8 cellular contexts compared by ENCODE assay signal in genomic region chr7:139916717-139917395, GRCh38.
DNase-seq lines count a peak whose midpoint lies in the region; ATAC-seq and TF ChIP-seq lines count a peak whose summit lies in the region.

No MANE protein-coding gene starts in this region.

- ATAC-seq in GM18511 (IDR thresholded peaks at IDR 0.05; ENCODE audit: unreplicated experiment) (peak; percentile 79), GM21576 (IDR thresholded peaks at IDR 0.05; ENCODE audit: unreplicated experiment) (peak; percentile 66), left lung (no peak)

- DNase-seq in left lung = no peak
- DNase-seq in SKM-1 treated with dmso at 0.1 percent for 144 hours (lab: John Stamatoyannopoulos, UW; ENCODE audit: unreplicated experiment) = no peak
- DNase-seq in hepatic stellate cell (ENCODE audit: low spot score) = no peak
- DNase-seq in EL = no peak
- no peak for DNase-seq in cardiac septum (ENCODE audit: low spot score)

- peak overlapping the region; percentile 1 to 90 (median 60) for H3K27ac Mint-ChIP-seq in IgD-negative memory B cell

- H3K9me3 Mint-ChIP-seq in IgD-negative memory B cell = no peaks in the 10 kb centered on the region

- no peaks in the 10 kb centered on the region for H3K27me3 ChIP-seq in left lung

- no peak overlapping the region for H3K4me3 ChIP-seq in left lung

- H3K27ac ChIP-seq in left lung = peak overlapping the region; percentile 36 to 66

- intact Hi-C loops in left lung (cut with DNase I) = no loop called here
- intact Hi-C loops in cardiac septum (cut with DNase I) = loop anchor here (5.0 kb wide), 1 partner anchor 270 kb away; no protein-coding TSS in a partner anchor

- TF ChIP-seq CTCF in left lung (IDR thresholded peaks at IDR 0.05) = no peak

- H3K27me3 Mint-ChIP-seq in IgD-negative memory B cell = no peaks in the 10 kb centered on the region

- peaks cover 0 to 49% of the 10 kb centered on the region in 2 donors for H3K36me3 ChIP-seq in left lung

- H3K9me3 ChIP-seq in left lung = no peaks in the 10 kb centered on the region

- peaks cover 2% of the 10 kb centered on the region for H3K36me3 Mint-ChIP-seq in IgD-negative memory B cell

- peaks cover 7 to 22% (median 20%) of the 10 kb centered on the region in 3 donors for H3K4me1 Mint-ChIP-seq in IgD-negative memory B cell

- peaks cover 15 to 40% of the 10 kb centered on the region in 2 donors for H3K4me1 ChIP-seq in left lung

- H3K4me3 Mint-ChIP-seq in IgD-negative memory B cell = peak overlapping the region in 3 of 4 donors; percentile 59 to 83 (median 68)
